Comparison of ENCODE assay signal across 1 cellular context in genomic region chr7:129054438-129055293, GRCh38.
TF ChIP-seq lines count a peak whose summit lies in the region.

Gene TNPO3, minus strand, starts transcription at chr7:129055111. Its CDS starts 341 bp downstream, at chr7:129054770.

TF ChIP-seq in HepG2, 621 proteins besides CTCF, POLR2A, EP300 and RAD21 (continued from another document and continues in another):
- peak; percentile 84; the same call in 1 of the 2 replicates for TF ChIP-seq STAT6 (CRISPR knock-in tag; IDR thresholded peaks at IDR 0.05; ENCODE audit: borderline replicate concordance)
- peak; percentile 48; the same call in 1 of the 2 replicates for TF ChIP-seq JUNB (CRISPR knock-in tag; IDR thresholded peaks at IDR 0.05; ENCODE audit: borderline replicate concordance)
- TF ChIP-seq ZNF292 (CRISPR knock-in tag; IDR thresholded peaks at IDR 0.05; ENCODE audit: borderline replicate concordance, low read depth) = peak; percentile 66; the same call in 1 of the 2 replicates
- TF ChIP-seq EHMT2 (IDR thresholded peaks at IDR 0.05; ENCODE audit: borderline replicate concordance, low read depth, low read length) = peak; percentile 52; the same call in 1 of the 2 replicates
- TF ChIP-seq ELF1 (CRISPR knock-in tag; IDR thresholded peaks at IDR 0.05) = peak; percentile 96
- no peak for TF ChIP-seq RFX1 (IDR thresholded peaks at IDR 0.05)
- TF ChIP-seq GFI1 (CRISPR knock-in tag; IDR thresholded peaks at IDR 0.05; ENCODE audit: borderline replicate concordance) = peak; percentile 60; the same call in 1 of the 2 replicates
- TF ChIP-seq HNRNPUL1 (IDR thresholded peaks at IDR 0.05; ENCODE audit: low read depth, low read length) = no peak
- TF ChIP-seq KDM5A (IDR thresholded peaks at IDR 0.05; ENCODE audit: borderline replicate concordance, low read length) = peak; percentile 98
- TF ChIP-seq JUND (CRISPR knock-in tag; IDR thresholded peaks at IDR 0.05) = no peak; the same call in 1 of the 2 replicates
- no peak; the same call in 1 of the 2 replicates for TF ChIP-seq MYNN (CRISPR knock-in tag; IDR thresholded peaks at IDR 0.05; ENCODE audit: low read depth)
- peak; percentile 97 for TF ChIP-seq GABPB1 (CRISPR knock-in tag; IDR thresholded peaks at IDR 0.05)
- TF ChIP-seq ETV5 (CRISPR knock-in tag; IDR thresholded peaks at IDR 0.05; ENCODE audit: borderline replicate concordance) = peak; percentile 97
- peak; percentile 18; the same call in 1 of the 2 replicates for TF ChIP-seq TGIF2 (CRISPR knock-in tag; IDR thresholded peaks at IDR 0.05)
- TF ChIP-seq HCFC1 (IDR thresholded peaks at IDR 0.05; ENCODE audit: low read depth, low read length) = peak; percentile 55
- TF ChIP-seq LCORL (IDR thresholded peaks at IDR 0.05) = no peak
- peak; percentile 70; the same call in 1 of the 2 replicates for TF ChIP-seq LCORL (CRISPR knock-in tag; IDR thresholded peaks at IDR 0.05)
- peak; percentile 81; the same call in 1 of the 2 replicates for TF ChIP-seq ERF (CRISPR knock-in tag; IDR thresholded peaks at IDR 0.05)
- peak; percentile 46; the same call in 1 of the 2 replicates for TF ChIP-seq TFE3 (CRISPR knock-in tag; IDR thresholded peaks at IDR 0.05)
- peak; percentile 63; the same call in 1 of the 2 replicates for TF ChIP-seq HNF1B (CRISPR knock-in tag; IDR thresholded peaks at IDR 0.05)
- 0 out of 2 replicates have a peak, but pooled peaks have one; percentile 32 for TF ChIP-seq ZNF33B (CRISPR knock-in tag; IDR thresholded peaks at IDR 0.05)
- TF ChIP-seq RXRB (CRISPR knock-in tag; IDR thresholded peaks at IDR 0.05; ENCODE audit: borderline replicate concordance) = peak; percentile 97
- peak; percentile 41; the same call in 1 of the 2 replicates for TF ChIP-seq ZFP36L1 (CRISPR knock-in tag; IDR thresholded peaks at IDR 0.05)
- TF ChIP-seq FOSL2 (CRISPR knock-in tag; IDR thresholded peaks at IDR 0.05) = peak; percentile 42
- peak; percentile 82; the same call in 1 of the 2 replicates for TF ChIP-seq GTF3A (CRISPR knock-in tag; conservative IDR thresholded peaks at IDR 0.05)
- TF ChIP-seq ZNF44 (CRISPR knock-in tag; IDR thresholded peaks at IDR 0.05) = peak; percentile 36; the same call in 1 of the 2 replicates
- TF ChIP-seq TFAP4 (IDR thresholded peaks at IDR 0.05; ENCODE audit: borderline replicate concordance, low read depth) = no peak
- TF ChIP-seq CREB1 (IDR thresholded peaks at IDR 0.05) = peak; percentile 59; the same call in 1 of the 2 replicates
- peak; percentile 81 for TF ChIP-seq CREB1 (CRISPR knock-in tag; IDR thresholded peaks at IDR 0.05)
- TF ChIP-seq ZNF318 (CRISPR knock-in tag; IDR thresholded peaks at IDR 0.05) = no peak; the same call in 1 of the 2 replicates
- TF ChIP-seq MIER2 (CRISPR knock-in tag; IDR thresholded peaks at IDR 0.05) = no peak
- TF ChIP-seq RFX3 (CRISPR knock-in tag; IDR thresholded peaks at IDR 0.05) = peak; percentile 20; the same call in 1 of the 2 replicates
- TF ChIP-seq CBX1 (IDR thresholded peaks at IDR 0.05; ENCODE audit: low read depth) = peak; percentile 83
- peak; percentile 76; the same call in 1 of the 2 replicates for TF ChIP-seq NCOR1 (IDR thresholded peaks at IDR 0.05; ENCODE audit: borderline replicate concordance, low read length)
- 0 out of 2 replicates have a peak, but pooled peaks have one; percentile 61 for TF ChIP-seq PRDM4 (CRISPR knock-in tag; IDR thresholded peaks at IDR 0.05; ENCODE audit: borderline replicate concordance)
- TF ChIP-seq ZSCAN30 (CRISPR knock-in tag; IDR thresholded peaks at IDR 0.05) = no peak
- peak; percentile 84 to 95 for TF ChIP-seq HMGXB4 (CRISPR knock-in tag; IDR thresholded peaks at IDR 0.05; ENCODE audit: borderline replicate concordance in 1 of 2, low read depth in 1 of 2)
- peak; percentile 53 for TF ChIP-seq ZNF770 (CRISPR knock-in tag; IDR thresholded peaks at IDR 0.05)
